ENCODE assay signal across 9 cellular contexts in the genomic region with DNA sequence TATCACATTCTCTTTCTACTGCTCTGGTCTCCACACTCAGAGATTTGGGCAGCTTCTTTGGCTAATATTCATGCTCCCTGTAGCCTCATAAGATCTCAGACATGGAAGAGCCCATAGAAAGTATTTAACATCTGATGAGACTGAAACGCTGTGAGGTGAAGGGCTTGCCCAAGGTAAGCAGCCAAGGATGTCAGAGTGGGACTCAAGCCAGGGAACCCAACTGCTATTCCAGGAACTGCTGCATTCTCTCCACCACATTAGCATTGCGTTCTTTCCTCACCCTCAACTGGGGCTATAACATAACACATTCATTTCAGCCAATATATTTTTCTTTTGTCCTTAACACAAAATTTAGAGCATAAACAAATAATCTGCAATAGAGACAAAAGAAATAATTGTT. TPM values are rescaled to one million over a fixed set of nuclear protein-coding genes. Genes with fewer than 3 reads are reported as not detected.
DNase-seq lines count a peak whose midpoint lies in the region; ATAC-seq and TF ChIP-seq lines count a peak whose summit lies in the region.
"Had no signal": no experiment of that assay in that cellular context is flagged by ENCODE, and none has a peak within 500 bp of the region (broad histone marks: within the 10 kb centered on the region; RNA-seq: fewer than 3 reads in every experiment).

No MANE protein-coding gene starts in this region.

- TF ChIP-seq CTCF in PC-3 (conservative IDR thresholded peaks at IDR 0.05; ENCODE audit: low read depth, low read length) (no peak), gastroesophageal sphincter (IDR thresholded peaks at IDR 0.05) (no peak), gastrocnemius medialis (IDR thresholded peaks at IDR 0.05 in 4 of 5, conservative IDR thresholded peaks at IDR 0.05 in 1 of 5) (no peak), type B pancreatic cell (conservative IDR thresholded peaks at IDR 0.05) (no peak)

- no peaks in the 10 kb centered on the region for H3K9me2 ChIP-seq in PC-3 (replicated peaks; ENCODE audit: low read length)

- TF ChIP-seq POLR2A in gastroesophageal sphincter (IDR thresholded peaks at IDR 0.05) (no peak), gastrocnemius medialis (IDR thresholded peaks at IDR 0.05) (no peak)

- no peak for TF ChIP-seq EP300 in gastroesophageal sphincter (IDR thresholded peaks at IDR 0.05)

- POLR2A ChIA-PET in CD8-positive, alpha-beta memory T cell (lab: Charles Lee) = interaction anchor here (2.8 kb wide), 1 partner anchor 20 kb away, joined by 10 read pairs; no protein-coding TSS in a partner anchor
- POLR2A ChIA-PET in PC-3 (lab: Charles Lee; ENCODE audit: unreplicated experiment) = interaction anchor here (0.6 to 0.8 kb wide), 2 partner anchors 89 to 223 kb away, joined by 3 to 5 read pairs; no protein-coding TSS in a partner anchor

- peaks cover 15% of the 10 kb centered on the region for H3K4me1 ChIP-seq in CD8-positive, alpha-beta memory T cell (ENCODE audit: insufficient read depth, low read length)
- H3K4me1 ChIP-seq in PC-3 (ENCODE audit: insufficient read depth, low read length) (peaks cover 63% of the 10 kb centered on the region), gastroesophageal sphincter (peaks cover 0 to 57% (median 8%) of the 10 kb centered on the region in 3 donors), gastrocnemius medialis (peaks cover 59 to 60% of the 10 kb centered on the region in 2 donors)

- no peaks in the 10 kb centered on the region for H3K9me3 Mint-ChIP-seq in CD8-positive, alpha-beta memory T cell
- no peaks in the 10 kb centered on the region for H3K9me3 Mint-ChIP-seq in type B pancreatic cell
- no peaks in the 10 kb centered on the region for H3K9me3 Mint-ChIP-seq in T-helper 2 cell treated with Interferon-gamma antibody and Interleukin-4, amounts not matched to agents 5 μg/mL and 100 μg/mL, for 36 hours

- peak overlapping the region; percentile 89 for H3K4me2 ChIP-seq in PC-3 (ENCODE audit: low read length)

- H3K79me2 ChIP-seq in PC-3 (ENCODE audit: low read length) = peaks cover 85% of the 10 kb centered on the region

- peaks cover 66% of the 10 kb centered on the region for H4K20me1 ChIP-seq in PC-3 (ENCODE audit: low read length)

- BruUV-seq in PC-3 (replicated peaks; lab: Mats Ljungman, UMichigan) = no TSS peak

- peak overlapping the region; percentile 78 for H3K4me3 ChIP-seq in CD8-positive, alpha-beta memory T cell (ENCODE audit: low read length)
- H3K4me3 ChIP-seq in PC-3 (ENCODE audit: low read length) (peak overlapping the region; percentile 73), gastroesophageal sphincter (peak overlapping the region; percentile 50 to 60), gastrocnemius medialis (peak overlapping the region; percentile 55 to 81 (median 74))

- peaks cover 82 to 91% (median 91%) of the 10 kb centered on the region in 3 donors for H3K4me1 Mint-ChIP-seq in CD8-positive, alpha-beta memory T cell
- peaks cover 16% of the 10 kb centered on the region for H3K4me1 Mint-ChIP-seq in type B pancreatic cell (ENCODE audit: unreplicated experiment)
- peaks cover 17% of the 10 kb centered on the region for H3K4me1 Mint-ChIP-seq in T-helper 2 cell treated with Interferon-gamma antibody and Interleukin-4, amounts not matched to agents 5 μg/mL and 100 μg/mL, for 36 hours (ENCODE audit: low read depth)

- no peaks in the 10 kb centered on the region for H3K27me3 ChIP-seq in CD8-positive, alpha-beta memory T cell (ENCODE audit: insufficient read depth, low read length, poor library complexity, severe bottlenecking)
- H3K27me3 ChIP-seq in PC-3 (ENCODE audit: low read length) (no peaks in the 10 kb centered on the region), gastroesophageal sphincter (no peaks in the 10 kb centered on the region), gastrocnemius medialis (no peaks in the 10 kb centered on the region)

- ATAC-seq in PC-3 = no peak
- ATAC-seq in gastroesophageal sphincter = no peak
- no peak for ATAC-seq in gastrocnemius medialis
- no peak for ATAC-seq in HG02884 (IDR thresholded peaks at IDR 0.05; ENCODE audit: unreplicated experiment)

- in situ Hi-C loops in gastrocnemius medialis (cut with MboI; ENCODE audit: low sequenced_read_pairs in 4 of 4) = no loop called here

- H2AFZ ChIP-seq in PC-3 (ENCODE audit: low read length) = no peak overlapping the region

- H3K36me3 ChIP-seq in CD8-positive, alpha-beta memory T cell (ENCODE audit: insufficient read depth, low read length) = no peaks in the 10 kb centered on the region
- no peaks in the 10 kb centered on the region for H3K36me3 ChIP-seq in PC-3 (ENCODE audit: low read depth, low read length)
- H3K36me3 ChIP-seq in gastroesophageal sphincter = no peaks in the 10 kb centered on the region
- no peaks in the 10 kb centered on the region for H3K36me3 ChIP-seq in gastrocnemius medialis

- CTCF ChIA-PET in CD8-positive, alpha-beta memory T cell (lab: Charles Lee) = interaction anchor here (0.8 to 3.0 kb wide), 8 partner anchors 9 to 128 kb away, joined by 3 to 20 read pairs (median 4); no protein-coding TSS in a partner anchor
- CTCF ChIA-PET in PC-3 (lab: Charles Lee) = interaction anchor here (0.5 to 3.3 kb wide), 5 partner anchors 12 to 172 kb away, joined by 3 to 33 read pairs (median 5); no protein-coding TSS in a partner anchor

- H3K36me3 Mint-ChIP-seq in CD8-positive, alpha-beta memory T cell = peaks cover 14 to 30% (median 26%) of the 10 kb centered on the region in 3 donors
- H3K36me3 Mint-ChIP-seq in type B pancreatic cell = no peaks in the 10 kb centered on the region
- H3K36me3 Mint-ChIP-seq in T-helper 2 cell treated with Interferon-gamma antibody and Interleukin-4, amounts not matched to agents 5 μg/mL and 100 μg/mL, for 36 hours (ENCODE audit: low read depth) = no peaks in the 10 kb centered on the region

- peaks cover 0 to 2% of the 10 kb centered on the region in 2 donors for H3K27me3 Mint-ChIP-seq in CD8-positive, alpha-beta memory T cell
- H3K27me3 Mint-ChIP-seq in type B pancreatic cell = peaks cover 66% of the 10 kb centered on the region
- peaks cover 59% of the 10 kb centered on the region for H3K27me3 Mint-ChIP-seq in T-helper 2 cell treated with Interferon-gamma antibody and Interleukin-4, amounts not matched to agents 5 μg/mL and 100 μg/mL, for 36 hours (ENCODE audit: low read depth)

- peak overlapping the region; percentile 13 to 99 (median 81) for H3K27ac Mint-ChIP-seq in CD8-positive, alpha-beta memory T cell
- no peak overlapping the region for H3K27ac Mint-ChIP-seq in type B pancreatic cell
- H3K27ac Mint-ChIP-seq in T-helper 2 cell treated with Interferon-gamma antibody and Interleukin-4, amounts not matched to agents 5 μg/mL and 100 μg/mL, for 36 hours = no peak overlapping the region

- no peak overlapping the region for H3K27ac ChIP-seq in CD8-positive, alpha-beta memory T cell (ENCODE audit: low read depth, low read length)
- H3K27ac ChIP-seq in PC-3 (ENCODE audit: low read length) (no peak overlapping the region), gastroesophageal sphincter (no peak overlapping the region), gastrocnemius medialis (peak overlapping the region; percentile 90 to 97 (median 94))

- 57 to 66% methylated on average over 2 of the region's 2 CpGs for WGBS in gastroesophageal sphincter (ENCODE audit: low coverage in 1 of 2), 2 donors

- H3K9ac ChIP-seq in PC-3 (ENCODE audit: low read length) = no peak overlapping the region

- H3F3A ChIP-seq in PC-3 (ENCODE audit: low read length, unreplicated experiment) = no peaks in the 10 kb centered on the region

- H3K9me3 ChIP-seq in CD8-positive, alpha-beta memory T cell (ENCODE audit: low read length) = no peaks in the 10 kb centered on the region
- H3K9me3 ChIP-seq in PC-3 (ENCODE audit: low read length) = no peaks in the 10 kb centered on the region
- no peaks in the 10 kb centered on the region for H3K9me3 ChIP-seq in gastroesophageal sphincter
- H3K9me3 ChIP-seq in gastrocnemius medialis = no peaks in the 10 kb centered on the region

- DNase-seq in CD8-positive, alpha-beta memory T cell = no peak
- DNase-seq in PC-3 (peak; percentile 40), gastrocnemius medialis (peak; percentile 28 to 52), type B pancreatic cell (ENCODE audit: extremely low spot score, unreplicated experiment) (no peak), DMS153 treated with DMSO at 0.1 percent for 48 hours (lab: John Stamatoyannopoulos, UW; ENCODE audit: unreplicated experiment) (no peak)
- no peak for DNase-seq in T-helper 2 cell treated with Interferon-gamma antibody and Interleukin-4, amounts not matched to agents 5 μg/mL and 100 μg/mL, for 36 hours (ENCODE audit: low spot score)
- DNase-seq: NCI-H2171 had no signal

- intact Hi-C loops in PC-3 (cut with micrococcal nuclease) = no loop called here
- intact Hi-C loops in gastrocnemius medialis (cut with DNase I; ENCODE audit: low total_unique reads) = loop anchor here (1.0 kb wide), 1 partner anchor 136 kb away; no protein-coding TSS in a partner anchor

- H3K4me3 Mint-ChIP-seq in CD8-positive, alpha-beta memory T cell = peak overlapping the region; percentile 90 to 99 (median 95)
- H3K4me3 Mint-ChIP-seq in type B pancreatic cell = no peak overlapping the region
- no peak overlapping the region for H3K4me3 Mint-ChIP-seq in T-helper 2 cell treated with Interferon-gamma antibody and Interleukin-4, amounts not matched to agents 5 μg/mL and 100 μg/mL, for 36 hours

RNA-seq across cellular contexts. Expression of a gene that starts 3.8 kb away (rescaled TPM):
- 1 to 10 TPM; 1.6 to 2.1 TPM for total RNA-seq in CD8-positive, alpha-beta memory T cell
- 25.7 TPM for polyA plus RNA-seq in CD8-positive, alpha-beta memory T cell
- total RNA-seq in PC-3 (2014; rRNA removed) (41.1 and 42.1 TPM in 2 replicates), gastroesophageal sphincter (10 to 100 TPM in 1 of 4 donors, 1 to 10 TPM in 3; 2.8 to 11.8 (median 4.5) TPM), gastrocnemius medialis (10 to 100 TPM in 1 of 4 donors, 1 to 10 TPM in 3; 4.2 to 17.3 (median 6.8) TPM), type B pancreatic cell (ENCODE audit: low replicate concordance) (0.81 and 1.3 TPM in 2 replicates)

Comparison
In these comparisons a context has a peak if more than half of its experiments do, and no peak if none do; other contexts are left out.
1. DNase-seq: peak in PC-3 (single experiment) and gastrocnemius medialis (2 of 2); none in CD8-positive, alpha-beta memory T cell (0 of 5), type B pancreatic cell (single experiment), T-helper 2 cell treated with Interferon-gamma antibody and Interleukin-4, amounts not matched to agents 5 μg/mL and 100 μg/mL, for 36 hours (single experiment) and DMS153 treated with DMSO at 0.1 percent for 48 hours (single experiment).
2. H3K27ac ChIP-seq: peak in gastrocnemius medialis (4 of 4); none in CD8-positive, alpha-beta memory T cell (single experiment), PC-3 (single experiment) and gastroesophageal sphincter (0 of 4).
3. H3K27ac Mint-ChIP-seq: peak in CD8-positive, alpha-beta memory T cell (8 of 8); none in type B pancreatic cell (single experiment) and T-helper 2 cell treated with Interferon-gamma antibody and Interleukin-4, amounts not matched to agents 5 μg/mL and 100 μg/mL, for 36 hours (single experiment).
4. H3K4me3 Mint-ChIP-seq: peak in CD8-positive, alpha-beta memory T cell (7 of 7); none in type B pancreatic cell (single experiment) and T-helper 2 cell treated with Interferon-gamma antibody and Interleukin-4, amounts not matched to agents 5 μg/mL and 100 μg/mL, for 36 hours (single experiment).
5. Peak in every context shown above with its lines, with median percentiles within 50 percentile points of each other: H3K4me3 ChIP-seq.